ENCODE assay signal across 8 cellular contexts in genomic region chr1:100351095-100351884, GRCh38. TPM values are rescaled to one million over a fixed set of nuclear protein-coding genes. Genes with fewer than 3 reads are reported as not detected.
A peak's percentile ranks its signal among the peaks of the same experiment; 100 is the strongest.
DNase-seq lines count a peak whose midpoint lies in the region; ATAC-seq lines count a peak whose summit lies in the region.

No MANE protein-coding gene starts in this region.

- peak in 13 of 14 donors; percentile 9 to 82 (median 76) for DNase-seq in C1 segment of cervical spinal cord (lab: John Stamatoyannopoulos, UW)
- DNase-seq in GM19240 (ENCODE audit: insufficient read length, low spot score), result peak; percentile 32
- DNase-seq in NCI-H524 treated with DMSO at 0.1 percent for 48 hours (lab: John Stamatoyannopoulos, UW), result peak; percentile 87
- DNase-seq in activated CD4-positive, alpha-beta T cell treated with anti-CD3 and anti-CD28 coated beads for 48 hours, result peak; percentile 92
- DNase-seq in dedifferentiated amniotic fluid mesenchymal stem cell (ENCODE audit: extremely low spot score), result peak; percentile 73
- DNase-seq in left lobe of liver (ENCODE audit: low spot score), result peak; percentile 90
- DNase-seq in stimulated activated CD4-positive, alpha-beta T cell treated with anti-CD3 and anti-CD28 coated beads, Interleukin-2, amount 100 ng/mL, for 24 hours, result peak; percentile 89 to 92

- peak; percentile 58 for ATAC-seq in HG03457 (IDR thresholded peaks at IDR 0.05; ENCODE audit: unreplicated experiment)
- ATAC-seq in left lobe of liver, result peak; percentile 80

RNA-seq across cellular contexts. Expression of gene CDC14A, which starts 1.0 kb away (rescaled TPM):
- total RNA-seq in left lobe of liver, result 2.2 TPM

Comparison
In these comparisons a context has a peak if more than half of its experiments do, and no peak if none do; other contexts are left out.
1. Peak in every context shown above with its lines: DNase-seq and ATAC-seq.
2. DNase-seq: peak in every context shown above with its lines; median percentile 92 in activated CD4-positive, alpha-beta T cell treated with anti-CD3 and anti-CD28 coated beads for 48 hours; 90 in stimulated activated CD4-positive, alpha-beta T cell treated with anti-CD3 and anti-CD28 coated beads, Interleukin-2, amount 100 ng/mL, for 24 hours; 90 in left lobe of liver; 87 in NCI-H524 treated with DMSO at 0.1 percent for 48 hours; 76 in C1 segment of cervical spinal cord; 73 in dedifferentiated amniotic fluid mesenchymal stem cell; 32 in GM19240.